In the genomic region with DNA sequence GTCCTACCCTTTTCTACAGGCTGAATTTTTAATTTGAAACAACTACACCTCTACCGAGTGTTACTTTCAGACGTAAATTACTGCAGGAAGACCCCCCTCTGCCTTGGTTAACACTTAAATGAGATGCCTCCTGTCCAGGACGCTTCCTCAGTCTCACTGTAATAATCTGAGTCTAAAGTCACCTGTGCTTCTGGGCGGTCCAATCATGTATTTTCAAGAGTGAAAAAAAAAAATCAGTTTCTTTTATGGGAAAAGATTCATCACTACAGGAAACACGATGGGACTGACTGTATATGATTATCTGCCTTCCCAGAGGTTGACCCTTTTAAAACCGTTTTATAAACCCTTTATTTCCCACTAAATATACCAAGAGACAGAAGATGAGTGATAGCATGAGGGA, we compare ENCODE assay signal across 9 cellular contexts. TPM values are rescaled to one million over a fixed set of nuclear protein-coding genes. Genes with fewer than 3 reads are reported as not detected.
DNase-seq lines count a peak whose midpoint lies in the region; ATAC-seq and TF ChIP-seq lines count a peak whose summit lies in the region.
"Had no signal": no experiment of that assay in that cellular context is flagged by ENCODE, and none has a peak within 500 bp of the region (broad histone marks: within the 10 kb centered on the region; RNA-seq: fewer than 3 reads in every experiment).

No MANE protein-coding gene starts in this region.

- intact Hi-C loops in PC-3 (cut with micrococcal nuclease), result loop anchor here (1.0 to 10.0 kb wide), 2 partner anchors 54 to 78 kb away; no protein-coding TSS in a partner anchor

- in situ Hi-C loops in Caki2 (cut with HindIII; ENCODE audit: low pct_unique_long_range_greater_than_20kb, low sequenced_read_pairs), result no loop called here

- H3K9me3 ChIP-seq in PC-3 (ENCODE audit: low read length) (no peaks in the 10 kb centered on the region), SJCRH30 (replicated peaks) (no peaks in the 10 kb centered on the region)

- H3K4me2 ChIP-seq in PC-3 (ENCODE audit: low read length), result peak overlapping the region; percentile 97

- H3K27me3 ChIP-seq in PC-3 (ENCODE audit: low read length) (no peaks in the 10 kb centered on the region), SJCRH30 (peaks cover 8% of the 10 kb centered on the region)

- CTCF ChIA-PET in PC-3 (lab: Charles Lee), result no interaction called here

- H3K27ac ChIP-seq in PC-3 (ENCODE audit: low read length) (peak overlapping the region; percentile 100), SJCRH30 (no peak overlapping the region)

- peak overlapping the region; percentile 97 for H3K9ac ChIP-seq in PC-3 (ENCODE audit: low read length)

- no peak for ATAC-seq in PC-3
- no peak for ATAC-seq in GM21786 (IDR thresholded peaks at IDR 0.05; ENCODE audit: unreplicated experiment)

- POLR2A ChIA-PET in PC-3 (lab: Charles Lee; ENCODE audit: unreplicated experiment), result interaction anchor here (0.6 kb wide), 1 partner anchor 74 kb away, joined by 7 read pairs; no protein-coding TSS in a partner anchor

- no peak overlapping the region; the same call in 1 of the 2 replicates for H2AFZ ChIP-seq in PC-3 (ENCODE audit: low read length)

- H3K4me3 ChIP-seq in PC-3 (ENCODE audit: low read length) (peak overlapping the region; percentile 87), epithelial cell of proximal tubule (ENCODE audit: low read depth, low read length) (peak overlapping the region; percentile 67), SJCRH30 (no peak overlapping the region)

- TSS peak; percentile 51 for BruUV-seq in PC-3 (replicated peaks; lab: Mats Ljungman, UMichigan)

- peaks cover 54% of the 10 kb centered on the region for H3K79me2 ChIP-seq in PC-3 (ENCODE audit: low read length)

- H3K27me3 Mint-ChIP-seq in osteocyte (ENCODE audit: unreplicated experiment), result peaks cover 47% of the 10 kb centered on the region

- H4K20me1 ChIP-seq in PC-3 (ENCODE audit: low read length), result no peaks in the 10 kb centered on the region

- H3K36me3 ChIP-seq in PC-3 (ENCODE audit: low read depth, low read length) (no peaks in the 10 kb centered on the region), SJCRH30 (no peaks in the 10 kb centered on the region)

- H3K36me3 Mint-ChIP-seq in osteocyte (ENCODE audit: unreplicated experiment), result no peaks in the 10 kb centered on the region

- no peaks in the 10 kb centered on the region for H3K9me3 Mint-ChIP-seq in osteocyte (ENCODE audit: unreplicated experiment)

- H3K27ac Mint-ChIP-seq in osteocyte (ENCODE audit: unreplicated experiment), result no peak overlapping the region

- TF ChIP-seq CTCF in PC-3 (conservative IDR thresholded peaks at IDR 0.05; ENCODE audit: low read depth, low read length) (no peak), epithelial cell of proximal tubule (conservative IDR thresholded peaks at IDR 0.05; ENCODE audit: low read depth, low read length) (no peak), osteocyte (IDR thresholded peaks at IDR 0.05) (no peak)

- H3K4me1 ChIP-seq in PC-3 (ENCODE audit: insufficient read depth, low read length) (peaks cover 40% of the 10 kb centered on the region), SJCRH30 (no peaks in the 10 kb centered on the region)

- peaks cover 5% of the 10 kb centered on the region for H3F3A ChIP-seq in PC-3 (ENCODE audit: low read length, unreplicated experiment)

- H3K9me2 ChIP-seq in PC-3 (replicated peaks; ENCODE audit: low read length), result no peaks in the 10 kb centered on the region

- peaks cover 19% of the 10 kb centered on the region for H3K4me1 Mint-ChIP-seq in osteocyte (ENCODE audit: unreplicated experiment)

- H3K4me3 Mint-ChIP-seq in osteocyte (ENCODE audit: unreplicated experiment), result peak overlapping the region; percentile 78

- peak; percentile 52 for DNase-seq in Caki2 (ENCODE audit: low read depth)
- peak; percentile 30 for DNase-seq in PC-3
- DNase-seq in epithelial cell of proximal tubule (ENCODE audit: low read depth), result no peak
- DNase-seq in osteocyte (ENCODE audit: extremely low spot score, unreplicated experiment), result no peak
- DNase-seq in SJCRH30, result no peak
- no peak for DNase-seq in effector CD4-positive, alpha-beta T cell
- DNase-seq in stimulated activated CD4-positive, alpha-beta T cell treated with anti-CD3 and anti-CD28 coated beads, Interleukin-4, amount 100 ng/mL, for 24 hours, result no peak
- DNase-seq: NK-92 treated with Interleukin-12 subunit alpha and Interleukin-12 subunit beta, amount 100 ng/mL, for 24 hours had no signal

RNA-seq across cellular contexts. Expression of gene RBM47, which starts 0.8 kb away (rescaled TPM):
- total RNA-seq in Caki2 (2014; rRNA removed; shearing (Covaris generic); ENCODE audit: low replicate concordance), result 45.5 and 54.3 TPM in 2 replicates
- 34.7 and 47.6 TPM in 2 replicates for total RNA-seq in PC-3 (2014; rRNA removed)
- 33.1 and 42.9 TPM in 2 replicates for total RNA-seq in epithelial cell of proximal tubule
- 0.11 TPM in 1 of 2 replicates, not detected in the other for total RNA-seq in osteocyte
- not detected in 2 replicates for total RNA-seq in SJCRH30 (2014; rRNA removed; shearing (Covaris generic))

Comparison
In these comparisons a context has a peak if more than half of its experiments do, and no peak if none do; other contexts are left out.
1. DNase-seq: peak in Caki2 (single experiment) and PC-3 (single experiment); none in epithelial cell of proximal tubule (single experiment), osteocyte (single experiment), SJCRH30 (0 of 2), effector CD4-positive, alpha-beta T cell (single experiment) and stimulated activated CD4-positive, alpha-beta T cell treated with anti-CD3 and anti-CD28 coated beads, Interleukin-4, amount 100 ng/mL, for 24 hours (single experiment).
2. RNA of gene RBM47, which starts 0.8 kb away (total RNA-seq): 45.5 to 54.3 TPM in Caki2, 33.1 to 42.9 TPM in epithelial cell of proximal tubule and 34.7 to 47.6 TPM in PC-3; 0.11 TPM in osteocyte and not detected in SJCRH30; every median in the first group is over 10 times any median in the second.